In the genomic region with DNA sequence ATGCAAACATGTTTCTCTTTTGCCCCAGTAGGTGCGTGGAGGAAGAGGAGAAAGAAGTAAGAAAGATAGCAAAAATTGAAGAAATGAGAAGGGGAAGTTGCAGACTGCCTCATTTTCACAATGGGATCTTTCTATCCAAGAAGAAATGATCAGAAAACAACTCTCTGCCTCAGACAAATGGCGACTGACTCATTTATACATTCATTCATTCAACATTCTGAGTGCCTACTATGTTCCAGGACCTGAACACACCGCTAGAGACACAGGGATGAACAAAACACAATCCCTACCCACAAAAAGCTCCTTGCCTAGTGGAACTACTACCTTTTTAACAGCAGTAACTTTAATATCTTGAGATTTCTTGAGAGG, we compare ENCODE assay signal across 8 cellular contexts. TPM values are rescaled to one million over a fixed set of nuclear protein-coding genes. Genes with fewer than 3 reads are reported as not detected.
DNase-seq lines count a peak whose midpoint lies in the region; ATAC-seq and TF ChIP-seq lines count a peak whose summit lies in the region.

No MANE protein-coding gene starts in this region.

- no peak overlapping the region for H3K14ac ChIP-seq in mesenchymal stem cell (ENCODE audit: low read length in 2 of 2)

- H3K4ac ChIP-seq in mesenchymal stem cell (ENCODE audit: low read depth in 1 of 2, low read length in 2 of 2) = peak overlapping the region in 1 of 2 experiments; percentile 45

- H4K8ac ChIP-seq in mesenchymal stem cell (ENCODE audit: low read length) = peak overlapping the region; percentile 66

- peak; percentile 1 for ATAC-seq in GM19463 (IDR thresholded peaks at IDR 0.05; ENCODE audit: unreplicated experiment)

- no peak for TF ChIP-seq CTCF in brain microvascular endothelial cell (IDR thresholded peaks at IDR 0.05; ENCODE audit: low read depth, low read length, missing control alignments)

- no peak overlapping the region for H4K91ac ChIP-seq in mesenchymal stem cell (ENCODE audit: low read length)

- H3K18ac ChIP-seq in mesenchymal stem cell (ENCODE audit: low read depth in 1 of 2, low read length in 2 of 2) = peak overlapping the region in 1 of 2 experiments; percentile 64

- H3K4me1 ChIP-seq in BLaER1 treated with 17β-estradiol and CSF1 and Interleukin-3, amounts not matched to agents 10 nM and 100 nM = peaks cover 38 to 67% (median 53%) of the 10 kb centered on the region in 10 experiments
- H3K4me1 ChIP-seq in Karpas-422 (ENCODE audit: low read length) (peaks cover 52% of the 10 kb centered on the region), mesenchymal stem cell (ENCODE audit: control insufficient read depth, insufficient read depth, low read depth, low read length) (peaks cover 6% of the 10 kb centered on the region)

- H2BK120ac ChIP-seq in mesenchymal stem cell (ENCODE audit: low read depth, low read length) = no peak overlapping the region

- H2BK12ac ChIP-seq in mesenchymal stem cell (ENCODE audit: low read length in 2 of 2) = no peak overlapping the region

- in situ Hi-C loops in brain microvascular endothelial cell (cut with HindIII; ENCODE audit: low pct_ligation_motif_present, low sequenced_read_pairs) = no loop called here

- no peak overlapping the region for H2AK5ac ChIP-seq in mesenchymal stem cell (ENCODE audit: low read length, severe bottlenecking)

- intact Hi-C loops in posterior vena cava (cut with DNase I) = loop anchor here (10.0 kb wide), 2 partner anchors 73 to 83 kb away; partner anchors contain the start of gene LDHA (in 1 of the 2)

- H3K36me3 ChIP-seq in BLaER1 treated with 17β-estradiol and CSF1 and Interleukin-3, amounts not matched to agents 10 nM and 100 nM = peaks cover 27 to 62% (median 36%) of the 10 kb centered on the region in 11 experiments
- peaks cover 31% of the 10 kb centered on the region for H3K36me3 ChIP-seq in Karpas-422 (ENCODE audit: insufficient read depth, low read length)
- peaks cover 2% of the 10 kb centered on the region for H3K36me3 ChIP-seq in brain microvascular endothelial cell (replicated peaks)
- H3K36me3 ChIP-seq in mesenchymal stem cell (ENCODE audit: control insufficient read depth in 1 of 2, insufficient read depth in 2 of 2, low read depth in 1 of 2, low read length in 2 of 2) = peaks cover 0 to 23% of the 10 kb centered on the region in 2 experiments

- H3K27me3 ChIP-seq in BLaER1 treated with 17β-estradiol and CSF1 and Interleukin-3, amounts not matched to agents 10 nM and 100 nM = no peaks in the 10 kb centered on the region
- no peaks in the 10 kb centered on the region for H3K27me3 ChIP-seq in Karpas-422 (ENCODE audit: low read length)
- no peaks in the 10 kb centered on the region for H3K27me3 ChIP-seq in brain microvascular endothelial cell (replicated peaks)
- H3K27me3 ChIP-seq in mesenchymal stem cell (ENCODE audit: control insufficient read depth in 1 of 2, insufficient read depth in 1 of 2, low read length in 2 of 2) = no peaks in the 10 kb centered on the region

- H2AFZ ChIP-seq in Karpas-422 (ENCODE audit: low read length) = peak overlapping the region; percentile 76
- H2AFZ ChIP-seq in mesenchymal stem cell (ENCODE audit: low read depth, low read length) = peak overlapping the region; percentile 73

- H2BK15ac ChIP-seq in mesenchymal stem cell (ENCODE audit: low read depth, poor library complexity, severe bottlenecking) = no peak overlapping the region

- WGBS in mesenchymal stem cell = 0% methylated on average over 2 of the region's 3 CpGs

- H2BK5ac ChIP-seq in mesenchymal stem cell (ENCODE audit: low read depth, low read length, poor library complexity, severe bottlenecking) = no peak overlapping the region

- peak overlapping the region; percentile 93 to 99 (median 98) for H3K27ac ChIP-seq in BLaER1 treated with 17β-estradiol and CSF1 and Interleukin-3, amounts not matched to agents 10 nM and 100 nM
- H3K27ac ChIP-seq in Karpas-422 (ENCODE audit: low read length) (peak overlapping the region; percentile 79), brain microvascular endothelial cell (peak overlapping the region; percentile 95), mesenchymal stem cell (ENCODE audit: low read length, poor library complexity, severe bottlenecking) (peak overlapping the region; percentile 94)

- DNase-seq in Karpas-422 (peak; percentile 71), brain microvascular endothelial cell (no peak), mesenchymal stem cell (no peak), GDM1 (lab: John Stamatoyannopoulos, UW) (no peak), posterior vena cava (ENCODE audit: low spot score) (no peak), EL (no peak)

- peaks cover 7% of the 10 kb centered on the region for H3K79me1 ChIP-seq in mesenchymal stem cell (replicated peaks; ENCODE audit: low read length, poor library complexity, severe bottlenecking)

- H4K20me1 ChIP-seq in BLaER1 treated with 17β-estradiol and CSF1 and Interleukin-3, amounts not matched to agents 10 nM and 100 nM = peaks cover 0 to 49% (median 17%) of the 10 kb centered on the region in 11 experiments; a peak in 13 of 22 replicates
- H4K20me1 ChIP-seq in Karpas-422 (ENCODE audit: insufficient read depth, low read depth, low read length) = no peaks in the 10 kb centered on the region

- peak overlapping the region; percentile 70 to 84 (median 80) for H3K4me3 ChIP-seq in BLaER1 treated with 17β-estradiol and CSF1 and Interleukin-3, amounts not matched to agents 10 nM and 100 nM
- H3K4me3 ChIP-seq in Karpas-422 (ENCODE audit: low read length) (peak overlapping the region; percentile 80), brain microvascular endothelial cell (ENCODE audit: low read depth, low read length) (peak overlapping the region; percentile 84), mesenchymal stem cell (ENCODE audit: insufficient read depth in 1 of 2, low read depth in 1 of 2, low read length in 2 of 2) (peak overlapping the region; percentile 76 to 89)

- H3K9ac ChIP-seq in BLaER1 treated with 17β-estradiol and CSF1 and Interleukin-3, amounts not matched to agents 10 nM and 100 nM = peak overlapping the region; percentile 88 to 99 (median 96)
- H3K9ac ChIP-seq in Karpas-422 (ENCODE audit: low read length) (peak overlapping the region; percentile 92), mesenchymal stem cell (ENCODE audit: low read length) (peak overlapping the region; percentile 98)

- no peaks in the 10 kb centered on the region for H3K9me2 ChIP-seq in Karpas-422 (replicated peaks; ENCODE audit: insufficient read depth, low read length)

- H3K23ac ChIP-seq in mesenchymal stem cell (ENCODE audit: low read length in 2 of 2) = no peak overlapping the region

- peak overlapping the region; percentile 77 to 94 (median 92) for H3K4me2 ChIP-seq in BLaER1 treated with 17β-estradiol and CSF1 and Interleukin-3, amounts not matched to agents 10 nM and 100 nM
- peak overlapping the region; percentile 84 for H3K4me2 ChIP-seq in Karpas-422 (ENCODE audit: low read depth, low read length, poor library complexity, severe bottlenecking)
- peak overlapping the region; percentile 80 for H3K4me2 ChIP-seq in mesenchymal stem cell (ENCODE audit: low read length, poor library complexity, severe bottlenecking)

- H3K79me2 ChIP-seq in Karpas-422 (ENCODE audit: low read length) = peaks cover 92% of the 10 kb centered on the region

- H3K9me3 ChIP-seq in BLaER1 treated with 17β-estradiol and CSF1 and Interleukin-3, amounts not matched to agents 10 nM and 100 nM (replicated peaks in 1 of 11) = no peaks in the 10 kb centered on the region
- H3K9me3 ChIP-seq in Karpas-422 (ENCODE audit: low read length) = no peaks in the 10 kb centered on the region
- H3K9me3 ChIP-seq in mesenchymal stem cell (ENCODE audit: control insufficient read depth, low read length) = no peaks in the 10 kb centered on the region

RNA-seq across cellular contexts. Expression of gene HPS5, which starts 0.3 kb away (rescaled TPM):
- 31.2 and 44.2 TPM in 2 replicates for total RNA-seq in Karpas-422 (2014; rRNA removed; shearing (Covaris generic); ENCODE audit: low replicate concordance)
- 7.2 TPM for polyA plus RNA-seq in mesenchymal stem cell (2013, experiment 1 of 2)
- polyA plus RNA-seq in mesenchymal stem cell (2013, experiment 2 of 2) = 7.4 TPM
- total RNA-seq in posterior vena cava = 10 to 100 TPM; 12.8 to 16.4 TPM

RNA-seq across cellular contexts. Expression of gene GTF2H1, which starts 0.8 kb away (rescaled TPM):
- 46.3 and 81.5 TPM in 2 replicates for total RNA-seq in Karpas-422 (2014; rRNA removed; shearing (Covaris generic); ENCODE audit: low replicate concordance)
- 37.9 TPM for polyA plus RNA-seq in mesenchymal stem cell (2013, experiment 1 of 2)
- polyA plus RNA-seq in mesenchymal stem cell (2013, experiment 2 of 2) = 39.5 TPM
- 10 to 100 TPM; 38.6 to 39.1 TPM for total RNA-seq in posterior vena cava

RNA-seq across cellular contexts. Expression of gene SAA1, which starts 55.5 kb away (rescaled TPM):
- total RNA-seq in Karpas-422 (2014; rRNA removed; shearing (Covaris generic); ENCODE audit: low replicate concordance) = not detected in 2 replicates
- 1.1 TPM for polyA plus RNA-seq in mesenchymal stem cell (2013, experiment 1 of 2)
- 0.97 TPM for polyA plus RNA-seq in mesenchymal stem cell (2013, experiment 2 of 2)
- total RNA-seq in posterior vena cava = 100 to 1,000 TPM; 209 to 324 TPM

Comparison
In these comparisons a context has a peak if more than half of its experiments do, and no peak if none do; other contexts are left out.
1. RNA of gene SAA1, which starts 55.5 kb away (total RNA-seq): 209 to 324 TPM in posterior vena cava; not detected in Karpas-422; every median in the first group is over 100 times any median in the second.
2. Peak in every context shown above with its lines, with median percentiles within 50 percentile points of each other: H3K27ac ChIP-seq, H3K4me2 ChIP-seq, H3K4me3 ChIP-seq and H3K9ac ChIP-seq.